ENCODE assay signal across 8 cellular contexts in genomic region chr1:32650157-32650751, GRCh38. TPM values are rescaled to one million over a fixed set of nuclear protein-coding genes. Genes with fewer than 3 reads are reported as not detected.
DNase-seq lines count a peak whose midpoint lies in the region; ATAC-seq and TF ChIP-seq lines count a peak whose summit lies in the region.

ZBTB8OS (minus strand) TSS chr1:32650550; CDS start chr1:32650529, 21 bp downstream.

- H3K36me3 Mint-ChIP-seq in activated naive CD4-positive, alpha-beta T cell treated with anti-CD3 and anti-CD28 coated beads, Interleukin-2, amount 10 ng/mL, durations not matched to agents 7 days and 5 days = peaks cover 31% of the 10 kb centered on the region

- peak within 1 kb of the TSS; percentile 99 for H3K27ac Mint-ChIP-seq in activated naive CD4-positive, alpha-beta T cell treated with anti-CD3 and anti-CD28 coated beads, Interleukin-2, amount 10 ng/mL, durations not matched to agents 7 days and 5 days

- H3K27me3 ChIP-seq in gastroesophageal sphincter = no peaks in the 10 kb centered on the region
- no peaks in the 10 kb centered on the region for H3K27me3 ChIP-seq in neutrophil

- H3K4me3 Mint-ChIP-seq in activated naive CD4-positive, alpha-beta T cell treated with anti-CD3 and anti-CD28 coated beads, Interleukin-2, amount 10 ng/mL, durations not matched to agents 7 days and 5 days = peak within 1 kb of the TSS; percentile 89

- H3K9me3 Mint-ChIP-seq in activated naive CD4-positive, alpha-beta T cell treated with anti-CD3 and anti-CD28 coated beads, Interleukin-2, amount 10 ng/mL, durations not matched to agents 7 days and 5 days = no peaks in the 10 kb centered on the region

- TF ChIP-seq EP300 in gastroesophageal sphincter (IDR thresholded peaks at IDR 0.05) = no peak

- CTCF ChIA-PET in activated naive CD4-positive, alpha-beta T cell treated with anti-CD3 and anti-CD28 coated beads, Interleukin-2, amount 10 ng/mL, durations not matched to agents 7 days and 5 days (lab: Charles Lee) = no interaction called here

- in situ Hi-C loops in G401 (cut with HindIII; ENCODE audit: low sequenced_read_pairs) = no loop called here
- in situ Hi-C loops in SK-MEL-5 (cut with HindIII; ENCODE audit: low pct_unique_long_range_greater_than_20kb, low sequenced_read_pairs) = no loop called here

- H3K27ac ChIP-seq in gastroesophageal sphincter (peak within 1 kb of the TSS; percentile 97 to 100 (median 98)), neutrophil (peak within 1 kb of the TSS; percentile 93), substantia nigra (ENCODE audit: low read depth, low read length, poor library complexity, severe bottlenecking) (peak within 1 kb of the TSS; percentile 100)

- TF ChIP-seq CTCF in gastroesophageal sphincter (IDR thresholded peaks at IDR 0.05) (no peak), neutrophil (IDR thresholded peaks at IDR 0.05) (no peak)

- H3K36me3 ChIP-seq in gastroesophageal sphincter (peaks cover 0 to 31% of the 10 kb centered on the region in 2 donors), neutrophil (peaks cover 12% of the 10 kb centered on the region)

- DNase-seq in G401 (ENCODE audit: low spot score) (peak; percentile 97), HCEC 1CT (peak; percentile 95), MV-4-11 (lab: John Stamatoyannopoulos, UW) (peak; percentile 98), SK-MEL-5 (ENCODE audit: low read depth, low spot score) (peak; percentile 92), substantia nigra (lab: John Stamatoyannopoulos, UW) (peak; percentile 11 to 94 (median 83))
- peak; percentile 92 for DNase-seq in activated naive CD4-positive, alpha-beta T cell treated with anti-CD3 and anti-CD28 coated beads, Interleukin-2, amount 10 ng/mL, durations not matched to agents 7 days and 5 days

- peaks cover 0 to 72% (median 19%) of the 10 kb centered on the region in 3 donors for H3K4me1 ChIP-seq in gastroesophageal sphincter
- peaks cover 27 to 37% of the 10 kb centered on the region in 2 experiments for H3K4me1 ChIP-seq in neutrophil (ENCODE audit: control insufficient read depth in 1 of 2, insufficient read depth in 1 of 2, low read depth in 1 of 2, low read length in 1 of 2)

- ATAC-seq in gastroesophageal sphincter = peak; percentile 91

- no peaks in the 10 kb centered on the region for H3K27me3 Mint-ChIP-seq in activated naive CD4-positive, alpha-beta T cell treated with anti-CD3 and anti-CD28 coated beads, Interleukin-2, amount 10 ng/mL, durations not matched to agents 7 days and 5 days

- 0% methylated on average over 21 of the region's 24 CpGs for WGBS in gastroesophageal sphincter (ENCODE audit: low coverage in 1 of 2), 2 donors

- TF ChIP-seq POLR2A in gastroesophageal sphincter (IDR thresholded peaks at IDR 0.05) = peak; percentile 39 to 69

- H3K4me1 Mint-ChIP-seq in activated naive CD4-positive, alpha-beta T cell treated with anti-CD3 and anti-CD28 coated beads, Interleukin-2, amount 10 ng/mL, durations not matched to agents 7 days and 5 days = peaks cover 56% of the 10 kb centered on the region

- H3K9me3 ChIP-seq in gastroesophageal sphincter (no peaks in the 10 kb centered on the region), neutrophil (no peaks in the 10 kb centered on the region)

- H3K4me3 ChIP-seq in gastroesophageal sphincter (peak within 1 kb of the TSS; percentile 85 to 100), neutrophil (ENCODE audit: low read depth in 1 of 2, low read length in 1 of 2) (peak within 1 kb of the TSS; percentile 79 to 99)

RNA-seq across cellular contexts. Expression of gene ZBTB8OS, which starts in this region (rescaled TPM):
- total RNA-seq in G401 (2014; rRNA removed; shearing (Covaris generic)) = 101 and 103 TPM in 2 replicates
- 47.8 and 50.2 TPM in 2 replicates for total RNA-seq in SK-MEL-5 (2014; rRNA removed; shearing (Covaris generic))
- polyA plus RNA-seq in SK-MEL-5 (2015; cell fraction: cytosol; rRNA removed) = 27.5 and 32.5 TPM in 2 replicates
- 49.0 and 49.7 TPM in 2 replicates for polyA plus RNA-seq in SK-MEL-5 (2015; cell fraction: nucleus; rRNA removed)
- total RNA-seq in gastroesophageal sphincter = 10 to 100 TPM; 17.7 to 31.0 (median 28.1) TPM

Comparison
In these comparisons a context has a peak if more than half of its experiments do, and no peak if none do; other contexts are left out.
1. Peak in every context shown above with its lines: DNase-seq, ATAC-seq, H3K4me3 ChIP-seq and H3K27ac ChIP-seq.